9 cellular contexts compared by ENCODE assay signal in genomic region chr14:35438910-35439713, GRCh38. TPM values are rescaled to one million over a fixed set of nuclear protein-coding genes. Genes with fewer than 3 reads are reported as not detected.
DNase-seq lines count a peak whose midpoint lies in the region; ATAC-seq and TF ChIP-seq lines count a peak whose summit lies in the region.
"Had no signal": no experiment of that assay in that cellular context is flagged by ENCODE, and none has a peak within 500 bp of the region (broad histone marks: within the 10 kb centered on the region; RNA-seq: fewer than 3 reads in every experiment).

No MANE protein-coding gene starts in this region.

- no peaks in the 10 kb centered on the region for H3K27me3 Mint-ChIP-seq in activated T-cell treated with anti-CD3 and anti-CD28 coated beads, Interleukin-2, amount 50 U/mL, for 72 hours (ENCODE audit: low read depth)
- H3K27me3 Mint-ChIP-seq in activated T-cell treated with anti-CD3 and anti-CD28 coated beads, Interleukin-2, amount 50 U/mL, for 4 hours (ENCODE audit: low read depth): no peaks in the 10 kb centered on the region
- peaks cover 3% of the 10 kb centered on the region for H3K27me3 Mint-ChIP-seq in brain

- H2AFZ ChIP-seq in MM.1S (ENCODE audit: low read length): no peak overlapping the region

- no peaks in the 10 kb centered on the region for H3K36me3 Mint-ChIP-seq in activated T-cell treated with anti-CD3 and anti-CD28 coated beads, Interleukin-2, amount 50 U/mL, for 72 hours (ENCODE audit: insufficient read depth in 2 of 2)
- H3K36me3 Mint-ChIP-seq in activated T-cell treated with anti-CD3 and anti-CD28 coated beads, Interleukin-2, amount 50 U/mL, for 4 hours (ENCODE audit: insufficient read depth): no peaks in the 10 kb centered on the region
- H3K36me3 Mint-ChIP-seq in brain: no peaks in the 10 kb centered on the region

- no peaks in the 10 kb centered on the region for H3K79me2 ChIP-seq in MM.1S (ENCODE audit: low read length)

- peak; percentile 35 to 36 for ATAC-seq in activated T-cell treated with anti-CD3 and anti-CD28 coated beads, Interleukin-2, amount 50 U/mL, for 72 hours (replicated peaks in 1 of 2)
- ATAC-seq in activated T-cell treated with anti-CD3 and anti-CD28 coated beads, Interleukin-2, amount 50 U/mL, for 4 hours: no peak
- ATAC-seq in activated CD4-positive, CD25-positive, alpha-beta regulatory T cell treated with anti-CD3 and anti-CD28 coated beads, Interleukin-2, amount 50 U/mL, for 24 hours: no peak

- peak; percentile 31 for TF ChIP-seq CTCF in MM.1S (IDR thresholded peaks at IDR 0.05; ENCODE audit: low read length)
- peak; percentile 19 to 65 for TF ChIP-seq CTCF in brain (conservative IDR thresholded peaks at IDR 0.05)
- TF ChIP-seq CTCF in spleen (IDR thresholded peaks at IDR 0.05 in 8 of 11, conservative IDR thresholded peaks at IDR 0.05 in 3 of 11): peak in 6 of 11 experiments; percentile 14 to 43 (median 34)

- peaks cover 9% of the 10 kb centered on the region for H3K4me1 Mint-ChIP-seq in activated T-cell treated with anti-CD3 and anti-CD28 coated beads, Interleukin-2, amount 50 U/mL, for 72 hours (ENCODE audit: low read depth)
- no peaks in the 10 kb centered on the region for H3K4me1 Mint-ChIP-seq in activated T-cell treated with anti-CD3 and anti-CD28 coated beads, Interleukin-2, amount 50 U/mL, for 4 hours (ENCODE audit: low read depth)
- no peaks in the 10 kb centered on the region for H3K4me1 Mint-ChIP-seq in brain

- no peaks in the 10 kb centered on the region for H3K9me3 ChIP-seq in MM.1S (replicated peaks; ENCODE audit: insufficient read depth, low read length)
- H3K9me3 ChIP-seq in spleen: peaks cover 0 to 8% (median 2%) of the 10 kb centered on the region in 8 donors
- H3K9me3 ChIP-seq: SJSA1 had no signal

- no peak for TF ChIP-seq POLR2A in spleen (IDR thresholded peaks at IDR 0.05)

- no peak overlapping the region for H3K4me3 Mint-ChIP-seq in activated T-cell treated with anti-CD3 and anti-CD28 coated beads, Interleukin-2, amount 50 U/mL, for 72 hours
- no peak overlapping the region for H3K4me3 Mint-ChIP-seq in activated T-cell treated with anti-CD3 and anti-CD28 coated beads, Interleukin-2, amount 50 U/mL, for 4 hours
- H3K4me3 Mint-ChIP-seq in brain: no peak overlapping the region

- H3K4me2 ChIP-seq in MM.1S (ENCODE audit: low read depth, low read length): no peak overlapping the region

- no peaks in the 10 kb centered on the region for H3K9me3 Mint-ChIP-seq in activated T-cell treated with anti-CD3 and anti-CD28 coated beads, Interleukin-2, amount 50 U/mL, for 72 hours
- no peaks in the 10 kb centered on the region for H3K9me3 Mint-ChIP-seq in activated T-cell treated with anti-CD3 and anti-CD28 coated beads, Interleukin-2, amount 50 U/mL, for 4 hours
- peaks cover 0 to 5% (median 0%) of the 10 kb centered on the region in 5 experiments for H3K9me3 Mint-ChIP-seq in brain

- WGBS in spleen, 5 donors: 55 to 62% (median 60%) methylated on average over 8 of the region's 8 CpGs

- intact Hi-C loops in spleen (cut with DNase I; ENCODE audit: low total_unique reads): no loop called here

- no peak for DNase-seq in activated T-cell treated with anti-CD3 and anti-CD28 coated beads, Interleukin-2, amount 50 U/mL, for 72 hours
- no peak for DNase-seq in activated T-cell treated with anti-CD3 and anti-CD28 coated beads, Interleukin-2, amount 50 U/mL, for 4 hours
- no peak for DNase-seq in MM.1S
- no peak for DNase-seq in spleen
- DNase-seq in GM19238 (ENCODE audit: insufficient read length, low spot score): no peak
- no peak for DNase-seq in activated CD4-positive, CD25-positive, alpha-beta regulatory T cell (lab: John Stamatoyannopoulos, UW)

- H3K4me3 ChIP-seq in MM.1S (ENCODE audit: low read length): no peak overlapping the region
- no peak overlapping the region for H3K4me3 ChIP-seq in spleen
- H3K4me3 ChIP-seq: SJSA1 had no signal

- no peak overlapping the region for H3K27ac ChIP-seq in MM.1S (ENCODE audit: low read length)
- no peak overlapping the region for H3K27ac ChIP-seq in spleen
- H3K27ac ChIP-seq: SJSA1 had no signal

- H3K27me3 ChIP-seq in MM.1S (replicated peaks; ENCODE audit: insufficient read depth, low read length) (no peaks in the 10 kb centered on the region), spleen (replicated peaks in 1 of 7) (no peaks in the 10 kb centered on the region)
- H3K27me3 ChIP-seq: SJSA1 had no signal

- no peak overlapping the region for H3K27ac Mint-ChIP-seq in activated T-cell treated with anti-CD3 and anti-CD28 coated beads, Interleukin-2, amount 50 U/mL, for 72 hours
- H3K27ac Mint-ChIP-seq in brain: no peak overlapping the region

- H3K4me1 ChIP-seq in MM.1S (ENCODE audit: low read length) (no peaks in the 10 kb centered on the region), spleen (peaks cover 0 to 6% (median 0%) of the 10 kb centered on the region in 6 donors)

- H3F3A ChIP-seq in MM.1S (ENCODE audit: insufficient read depth, low read length): no peaks in the 10 kb centered on the region

- H3K36me3 ChIP-seq in MM.1S (replicated peaks; ENCODE audit: insufficient read depth, low read length) (no peaks in the 10 kb centered on the region), spleen (no peaks in the 10 kb centered on the region)
- H3K36me3 ChIP-seq: SJSA1 had no signal

- H3K9ac ChIP-seq in MM.1S (ENCODE audit: low read length): no peak overlapping the region

- no peaks in the 10 kb centered on the region for H3K9me2 ChIP-seq in MM.1S (replicated peaks; ENCODE audit: insufficient read depth, low read length)

- H4K20me1 ChIP-seq in MM.1S (ENCODE audit: insufficient read depth, low read length): no peaks in the 10 kb centered on the region

RNA-seq across cellular contexts. Expression of gene NFKBIA, which starts 34.6 kb away (rescaled TPM):
- total RNA-seq in activated T-cell treated with anti-CD3 and anti-CD28 coated beads, Interleukin-2, amount 50 U/mL, for 72 hours: 100 to 1,000 TPM; 391 to 596 TPM
- total RNA-seq in activated T-cell treated with anti-CD3 and anti-CD28 coated beads, Interleukin-2, amount 50 U/mL, for 4 hours: 100 to 1,000 TPM; 530 to 701 (median 599) TPM
- polyA plus RNA-seq in brain (ENCODE audit: insufficient read depth, low read depth, low replicate concordance): 50.4 TPM
- 100 to 1,000 TPM; 250 to 482 (median 319) TPM for total RNA-seq in spleen
- 100 to 1,000 TPM; 107 to 225 (median 149) TPM for polyA plus RNA-seq in spleen

Comparison
In these comparisons a context has a peak if more than half of its experiments do, and no peak if none do; other contexts are left out.
1. ATAC-seq: peak in activated T-cell treated with anti-CD3 and anti-CD28 coated beads, Interleukin-2, amount 50 U/mL, for 72 hours (2 of 2); none in activated T-cell treated with anti-CD3 and anti-CD28 coated beads, Interleukin-2, amount 50 U/mL, for 4 hours (0 of 2) and activated CD4-positive, CD25-positive, alpha-beta regulatory T cell treated with anti-CD3 and anti-CD28 coated beads, Interleukin-2, amount 50 U/mL, for 24 hours (0 of 2).
2. Peak in every context shown above with its lines, with median percentiles within 50 percentile points of each other: CTCF ChIP-seq.